In genomic region chr2:161308178-161308955, GRCh38 we compare ENCODE assay signal across 8 cellular contexts. TPM values are rescaled to one million over a fixed set of nuclear protein-coding genes. Genes with fewer than 3 reads are reported as not detected.
DNase-seq lines count a peak whose midpoint lies in the region; ATAC-seq and TF ChIP-seq lines count a peak whose summit lies in the region.

PSMD14 (plus strand) TSS chr2:161308425; CDS start chr2:161318826, 10,401 bp downstream.

- peaks cover 9% of the 10 kb centered on the region for H3K4me1 ChIP-seq in testis

- no peaks in the 10 kb centered on the region for H3K36me3 ChIP-seq in testis (ENCODE audit: low read depth, missing control alignments)

- H3K4me3 Mint-ChIP-seq in activated naive CD4-positive, alpha-beta T cell treated with anti-CD3 and anti-CD28 coated beads, Interleukin-2, amount 50 U/mL, for 24 hours = peak within 1 kb of the TSS; percentile 99

- ATAC-seq in HG02571 (IDR thresholded peaks at IDR 0.05; ENCODE audit: unreplicated experiment) (peak; percentile 97), SK-N-SH treated with all-trans-retinoic acid at 6 μM for 48 hours (peak; percentile 99), omental fat pad (ENCODE audit: low FRiP score) (peak; percentile 98)

- H3K27me3 ChIP-seq in testis = no peaks in the 10 kb centered on the region

- WGBS in testis, 2 donors = 0 to 1% methylated on average over 45 to 58 of the region's 60 CpGs

- TF ChIP-seq CTCF in omental fat pad (IDR thresholded peaks at IDR 0.05) (no peak), testis (IDR thresholded peaks at IDR 0.05) (no peak)

- peaks cover 5% of the 10 kb centered on the region for H3K9me3 Mint-ChIP-seq in activated naive CD4-positive, alpha-beta T cell treated with anti-CD3 and anti-CD28 coated beads, Interleukin-2, amount 50 U/mL, for 24 hours

- peaks cover 39% of the 10 kb centered on the region for H3K4me1 Mint-ChIP-seq in activated naive CD4-positive, alpha-beta T cell treated with anti-CD3 and anti-CD28 coated beads, Interleukin-2, amount 50 U/mL, for 24 hours

- peak; percentile 88 for DNase-seq in GM04504 (ENCODE audit: low read depth)
- peak; percentile 79 for DNase-seq in NCI-H1048 (lab: John Stamatoyannopoulos, UW)
- peak; percentile 83 for DNase-seq in glomerular endothelial cell (ENCODE audit: extremely low read depth, low read depth, low spot score)
- DNase-seq in omental fat pad (ENCODE audit: low spot score) = peak; percentile 79
- peak; percentile 97 for DNase-seq in testis

- intact Hi-C loops in testis (cut with DNase I; ENCODE audit: low total_unique reads) = no loop called here

- H3K27ac Mint-ChIP-seq in activated naive CD4-positive, alpha-beta T cell treated with anti-CD3 and anti-CD28 coated beads, Interleukin-2, amount 50 U/mL, for 24 hours = peak within 1 kb of the TSS; percentile 99

- peak within 1 kb of the TSS; percentile 79 to 88 for H3K27ac ChIP-seq in testis

- H3K36me3 Mint-ChIP-seq in activated naive CD4-positive, alpha-beta T cell treated with anti-CD3 and anti-CD28 coated beads, Interleukin-2, amount 50 U/mL, for 24 hours = peaks cover 13% of the 10 kb centered on the region

- H3K27me3 Mint-ChIP-seq in activated naive CD4-positive, alpha-beta T cell treated with anti-CD3 and anti-CD28 coated beads, Interleukin-2, amount 50 U/mL, for 24 hours = no peaks in the 10 kb centered on the region

- H3K4me3 ChIP-seq in testis = peak within 1 kb of the TSS; percentile 72 to 92

- no peaks in the 10 kb centered on the region for H3K9me3 ChIP-seq in testis

- no peak for TF ChIP-seq POLR2A in testis (IDR thresholded peaks at IDR 0.05)

TF ChIP-seq in SK-N-SH treated with all-trans-retinoic acid at 6 μM for 48 hours, 23 proteins besides CTCF, POLR2A, EP300 and RAD21:
- TF ChIP-seq ZFP3 (CRISPR knock-in tag; IDR thresholded peaks at IDR 0.05) (0 out of 2 replicates have a peak, but pooled peaks have one; percentile 30), ISL1 (CRISPR knock-in tag; IDR thresholded peaks at IDR 0.05) (no peak), TSHZ2 (CRISPR knock-in tag; IDR thresholded peaks at IDR 0.05) (0 out of 2 replicates have a peak, but pooled peaks have one; percentile 22)

RNA-seq across cellular contexts. Expression of gene PSMD14, which starts in this region (rescaled TPM):
- 73.3 and 94.0 TPM in 2 replicates for total RNA-seq in glomerular endothelial cell
- total RNA-seq in omental fat pad = 10 to 100 TPM; 29.9 to 59.2 (median 36.1) TPM
- 10 to 100 TPM; 43.7 to 48.0 TPM for total RNA-seq in testis
- 61.1 TPM for polyA plus RNA-seq in testis (ENCODE audit: insufficient read depth, low read depth, low replicate concordance)

Comparison
In these comparisons a context has a peak if more than half of its experiments do, and no peak if none do; other contexts are left out.
1. Peak in every context shown above with its lines: DNase-seq, ATAC-seq, H3K4me3 ChIP-seq and H3K27ac ChIP-seq.